ENCODE assay signal across 29 cellular contexts in genomic region chrY:19590235-19590634, GRCh38.
DNase-seq lines count a peak whose midpoint lies in the region; ATAC-seq, FAIRE-seq and TF ChIP-seq lines count a peak whose summit lies in the region.
"Had no signal": no experiment of that assay in that cellular context is flagged by ENCODE, and none has a peak within 500 bp of the region (broad histone marks: within the 10 kb centered on the region; RNA-seq: fewer than 3 reads in every experiment).

No MANE protein-coding gene starts in this region.

- no peak for DNase-seq in HepG2 (ENCODE audit: low spot score)
- DNase-seq in right lobe of liver = no peak
- DNase-seq: 8988T; ACHN; AML-193; BE2C; C1 segment of cervical spinal cord; Caco-2; Calu3; CD4-positive, alpha-beta memory T cell; CD4-positive, alpha-beta T cell; CD4-positive, CD25-positive, alpha-beta regulatory T cell; CD8-positive, alpha-beta memory T cell; CD8-positive, alpha-beta T cell; COR-L47; DMS 273 treated with DMSO at 0.1 percent for 48 hours; DMS153; DMS53; DMS79; DMS79 treated with DMSO at 0.1 percent for 48 hours; DND-41; EL had no signal

- no peak for TF ChIP-seq RAD21 in HepG2 (CRISPR knock-in tag; IDR thresholded peaks at IDR 0.05)

- POLR2A ChIA-PET in HepG2 (lab: Yijun Ruan, JAX) = interaction anchor here (0.9 kb wide), 1 partner anchor 23 kb away, joined by 3 read pairs; no protein-coding TSS in a partner anchor

- H3K27me3 ChIP-seq in HepG2 (ENCODE audit: control insufficient read depth in 1 of 2, insufficient read depth in 2 of 2, low read length in 2 of 2) (no peaks in the 10 kb centered on the region), right lobe of liver (no peaks in the 10 kb centered on the region)
- H3K27me3 ChIP-seq: BE2C; BLaER1; BLaER1 treated with 17β-estradiol and CSF1 and Interleukin-3, amounts not matched to agents 10 nM and 100 nM had no signal

- H3K4me2 ChIP-seq in HepG2 (ENCODE audit: low read depth, low read length) = no peak overlapping the region
- H3K4me2 ChIP-seq: A549; BLaER1; BLaER1 treated with 17β-estradiol and CSF1 and Interleukin-3, amounts not matched to agents 10 nM and 100 nM had no signal

- intact Hi-C loops in HepG2 (cut with micrococcal nuclease; ENCODE audit: unreplicated experiment) (no loop called here), right lobe of liver (cut with DNase I) (no loop called here)

- H4K20me1 ChIP-seq in HepG2 (ENCODE audit: insufficient read depth, low read length) = no peaks in the 10 kb centered on the region
- H4K20me1 ChIP-seq: BLaER1; BLaER1 treated with 17β-estradiol and CSF1 and Interleukin-3, amounts not matched to agents 10 nM and 100 nM had no signal

- H2AFZ ChIP-seq in HepG2 (ENCODE audit: low read length) = no peak overlapping the region

- CTCF ChIA-PET in HepG2 (lab: Yijun Ruan, JAX; ENCODE audit: low intra/inter-chr PET ratio, low total read pairs) = no interaction called here

- TF ChIP-seq CTCF in HepG2 (CRISPR knock-in tag; IDR thresholded peaks at IDR 0.05) (no peak), right lobe of liver (IDR thresholded peaks at IDR 0.05) (no peak)

- TF ChIP-seq POLR2A in HepG2 (IDR thresholded peaks at IDR 0.05; ENCODE audit: insufficient read depth in 1 of 2, low read depth in 2 of 2, low read length in 2 of 2) = no peak
- no peak for TF ChIP-seq POLR2A in right lobe of liver (IDR thresholded peaks at IDR 0.05)

- H3K9me3 ChIP-seq in HepG2 (ENCODE audit: low read length) = no peaks in the 10 kb centered on the region
- no peaks in the 10 kb centered on the region for H3K9me3 ChIP-seq in right lobe of liver
- H3K9me3 ChIP-seq: A549; BE2C; BLaER1; BLaER1 treated with 17β-estradiol and CSF1 and Interleukin-3, amounts not matched to agents 10 nM and 100 nM; Caco-2 had no signal

- no peak overlapping the region for H3K9ac ChIP-seq in HepG2 (ENCODE audit: insufficient read depth, low read depth, low read length)
- H3K9ac ChIP-seq: BLaER1; BLaER1 treated with 17β-estradiol and CSF1 and Interleukin-3, amounts not matched to agents 10 nM and 100 nM had no signal

- peaks cover 0 to 9% of the 10 kb centered on the region in 2 experiments; a peak in 2 of 5 replicates for H3K36me3 ChIP-seq in HepG2 (replicated peaks in 1 of 2; ENCODE audit: control insufficient read depth in 1 of 2, insufficient read depth in 2 of 2, low read length in 2 of 2)
- no peaks in the 10 kb centered on the region for H3K36me3 ChIP-seq in right lobe of liver
- H3K36me3 ChIP-seq: BE2C; BLaER1; BLaER1 treated with 17β-estradiol and CSF1 and Interleukin-3, amounts not matched to agents 10 nM and 100 nM had no signal

- TSS peak; percentile 17 for BruUV-seq in HepG2 (replicated peaks; lab: Mats Ljungman, UMichigan)

- TF ChIP-seq EP300 in HepG2 (IDR thresholded peaks at IDR 0.05; ENCODE audit: low read depth in 2 of 2, low read length in 2 of 2) (no peak), HepG2 (CRISPR knock-in tag; IDR thresholded peaks at IDR 0.05; ENCODE audit: borderline replicate concordance) (no peak)

- no peak overlapping the region for H3K27ac ChIP-seq in HepG2 (ENCODE audit: extremely low read length, insufficient read depth, low read length)
- H3K27ac ChIP-seq in right lobe of liver = no peak overlapping the region
- H3K27ac ChIP-seq: 22Rv1; A549; BLaER1; BLaER1 treated with 17β-estradiol and CSF1 and Interleukin-3, amounts not matched to agents 10 nM and 100 nM; C4-2B had no signal

- no peak for FAIRE-seq in HepG2 (lab: Jason Lieb, UNC)
- FAIRE-seq: A204.1, A549, D721Med had no signal

- peaks cover 11% of the 10 kb centered on the region for H3K4me1 ChIP-seq in HepG2 (ENCODE audit: insufficient read depth, low read length)
- H3K4me1 ChIP-seq in right lobe of liver = no peaks in the 10 kb centered on the region
- H3K4me1 ChIP-seq: BE2C; BLaER1; BLaER1 treated with 17β-estradiol and CSF1 and Interleukin-3, amounts not matched to agents 10 nM and 100 nM; Caco-2 had no signal

- in situ Hi-C loops in HepG2 (cut with HindIII; ENCODE audit: extremely low pct_ligation_motif_present, low pct_unique_long_range_greater_than_20kb) = no loop called here

- H3K79me2 ChIP-seq in HepG2 (ENCODE audit: insufficient read depth, low read length) = peaks cover 2% of the 10 kb centered on the region

- ATAC-seq in HepG2 (no peak), right lobe of liver (no peak)
- ATAC-seq: A549; CD8-positive, alpha-beta T cell had no signal

- H3K4me3 ChIP-seq in HepG2 (replicated peaks in 1 of 3; ENCODE audit: insufficient read depth in 1 of 3, low read depth in 2 of 3, low read length in 3 of 3) (no peak overlapping the region), right lobe of liver (no peak overlapping the region)
- H3K4me3 ChIP-seq: A549; BLaER1; BLaER1 treated with 17β-estradiol and CSF1 and Interleukin-3, amounts not matched to agents 10 nM and 100 nM had no signal

TF ChIP-seq in HepG2, 621 proteins besides CTCF, POLR2A, EP300 and RAD21 (continues in another document):
- TF ChIP-seq ZNF879 (CRISPR knock-in tag; IDR thresholded peaks at IDR 0.05) = no peak
- TF ChIP-seq EHMT2 (IDR thresholded peaks at IDR 0.05; ENCODE audit: borderline replicate concordance, low read depth, low read length) = no peak
- TF ChIP-seq ZNF556 (CRISPR knock-in tag; IDR thresholded peaks at IDR 0.05; ENCODE audit: borderline replicate concordance) = no peak
- TF ChIP-seq, protein P1, sequence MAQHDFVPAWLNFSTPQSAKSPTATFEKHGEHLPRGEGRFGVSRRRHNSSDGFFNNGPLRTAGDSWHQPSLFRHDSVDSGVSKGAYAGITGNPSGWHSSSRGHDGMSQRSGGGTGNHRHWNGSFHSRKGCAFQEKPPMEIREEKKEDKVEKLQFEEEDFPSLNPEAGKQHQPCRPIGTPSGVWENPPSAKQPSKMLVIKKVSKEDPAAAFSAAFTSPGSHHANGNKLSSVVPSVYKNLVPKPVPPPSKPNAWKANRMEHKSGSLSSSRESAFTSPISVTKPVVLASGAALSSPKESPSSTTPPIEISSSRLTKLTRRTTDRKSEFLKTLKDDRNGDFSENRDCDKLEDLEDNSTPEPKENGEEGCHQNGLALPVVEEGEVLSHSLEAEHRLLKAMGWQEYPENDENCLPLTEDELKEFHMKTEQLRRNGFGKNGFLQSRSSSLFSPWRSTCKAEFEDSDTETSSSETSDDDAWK (CRISPR knock-in tag; IDR thresholded peaks at IDR 0.05) = no peak
- no peak for TF ChIP-seq ZKSCAN5 (CRISPR knock-in tag; IDR thresholded peaks at IDR 0.05)
- TF ChIP-seq, protein P2, sequence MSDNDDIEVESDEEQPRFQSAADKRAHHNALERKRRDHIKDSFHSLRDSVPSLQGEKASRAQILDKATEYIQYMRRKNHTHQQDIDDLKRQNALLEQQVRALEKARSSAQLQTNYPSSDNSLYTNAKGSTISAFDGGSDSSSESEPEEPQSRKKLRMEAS (IDR thresholded peaks at IDR 0.05) = no peak
- TF ChIP-seq DPF2 (CRISPR knock-in tag; IDR thresholded peaks at IDR 0.05; ENCODE audit: borderline replicate concordance, low read depth) = no peak
- no peak for TF ChIP-seq ZFY (CRISPR knock-in tag; IDR thresholded peaks at IDR 0.05)
- no peak for TF ChIP-seq SIN3B (IDR thresholded peaks at IDR 0.05; ENCODE audit: low read length)
- TF ChIP-seq HNF1A (IDR thresholded peaks at IDR 0.05; ENCODE audit: low read depth) = peak; percentile 56; the same call in 1 of the 2 replicates
- peak; percentile 36; the same call in 1 of the 2 replicates for TF ChIP-seq HNF1A (CRISPR knock-in tag; IDR thresholded peaks at IDR 0.05; ENCODE audit: borderline replicate concordance)
- TF ChIP-seq SOX13 (IDR thresholded peaks at IDR 0.05) = no peak
- TF ChIP-seq SOX13 (CRISPR knock-in tag; conservative IDR thresholded peaks at IDR 0.05 in 1 of 2, IDR thresholded peaks at IDR 0.05 in 1 of 2) = peak in 1 of 2 experiments; percentile 60; a peak in 2 of 4 replicates
- TF ChIP-seq ZNF580 (CRISPR knock-in tag; IDR thresholded peaks at IDR 0.05; ENCODE audit: borderline replicate concordance, low read depth) = no peak
- TF ChIP-seq FOXA3 (CRISPR knock-in tag; IDR thresholded peaks at IDR 0.05) = 0 out of 2 replicates have a peak, but pooled peaks have one; percentile 29
- TF ChIP-seq SNRNP70 (IDR thresholded peaks at IDR 0.05; ENCODE audit: low read depth, low read length) = no peak
- TF ChIP-seq GATAD2A (CRISPR knock-in tag; IDR thresholded peaks at IDR 0.05) = peak; percentile 30; the same call in 1 of the 2 replicates
- TF ChIP-seq SOX5 (CRISPR knock-in tag; IDR thresholded peaks at IDR 0.05; ENCODE audit: borderline replicate concordance) = peak; percentile 11; the same call in 1 of the 2 replicates
- no peak for TF ChIP-seq THAP11 (CRISPR knock-in tag; IDR thresholded peaks at IDR 0.05)
